In genomic region chr17:4048218-4048617, GRCh38 we compare ENCODE assay signal across 2 cellular contexts.
TF ChIP-seq lines count a peak whose summit lies in the region.

No MANE protein-coding gene starts in this region.

TF ChIP-seq in GM12891, 5 proteins besides CTCF, POLR2A, EP300 and RAD21:
- no peak for TF ChIP-seq TAF1 (IDR thresholded peaks at IDR 0.05; ENCODE audit: low read depth, low read length)
- no peak for TF ChIP-seq SPI1 (IDR thresholded peaks at IDR 0.05; ENCODE audit: low read depth, low read length)
- TF ChIP-seq PAX5 (IDR thresholded peaks at IDR 0.05; ENCODE audit: insufficient read depth, low read length, severe bottlenecking), result no peak
- TF ChIP-seq POU2F2 (IDR thresholded peaks at IDR 0.05; ENCODE audit: low read depth, low read length), result no peak
- TF ChIP-seq POLR2AphosphoS5 (IDR thresholded peaks at IDR 0.05; ENCODE audit: low read depth, low read length), result no peak

TF ChIP-seq in H1, 55 proteins besides CTCF, POLR2A, EP300 and RAD21:
- TF ChIP-seq TAF1 (IDR thresholded peaks at IDR 0.05; ENCODE audit: low read depth, low read length), result no peak
- TF ChIP-seq, protein P1, sequence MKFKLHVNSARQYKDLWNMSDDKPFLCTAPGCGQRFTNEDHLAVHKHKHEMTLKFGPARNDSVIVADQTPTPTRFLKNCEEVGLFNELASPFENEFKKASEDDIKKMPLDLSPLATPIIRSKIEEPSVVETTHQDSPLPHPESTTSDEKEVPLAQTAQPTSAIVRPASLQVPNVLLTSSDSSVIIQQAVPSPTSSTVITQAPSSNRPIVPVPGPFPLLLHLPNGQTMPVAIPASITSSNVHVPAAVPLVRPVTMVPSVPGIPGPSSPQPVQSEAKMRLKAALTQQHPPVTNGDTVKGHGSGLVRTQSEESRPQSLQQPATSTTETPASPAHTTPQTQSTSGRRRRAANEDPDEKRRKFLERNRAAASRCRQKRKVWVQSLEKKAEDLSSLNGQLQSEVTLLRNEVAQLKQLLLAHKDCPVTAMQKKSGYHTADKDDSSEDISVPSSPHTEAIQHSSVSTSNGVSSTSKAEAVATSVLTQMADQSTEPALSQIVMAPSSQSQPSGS (IDR thresholded peaks at IDR 0.05; ENCODE audit: low read length), result no peak
- no peak for TF ChIP-seq HDAC2 (IDR thresholded peaks at IDR 0.05; ENCODE audit: borderline replicate concordance in 1 of 2, low read depth in 2 of 2, low read length in 2 of 2)
- TF ChIP-seq ASH2L (IDR thresholded peaks at IDR 0.05; ENCODE audit: low read length), result no peak
- TF ChIP-seq POLR2AphosphoS5 (IDR thresholded peaks at IDR 0.05; ENCODE audit: low read depth, low read length), result no peak
- no peak for TF ChIP-seq ZNF274 (IDR thresholded peaks at IDR 0.05; ENCODE audit: borderline replicate concordance, extremely low read depth, low read length)
- TF ChIP-seq, protein P2, sequence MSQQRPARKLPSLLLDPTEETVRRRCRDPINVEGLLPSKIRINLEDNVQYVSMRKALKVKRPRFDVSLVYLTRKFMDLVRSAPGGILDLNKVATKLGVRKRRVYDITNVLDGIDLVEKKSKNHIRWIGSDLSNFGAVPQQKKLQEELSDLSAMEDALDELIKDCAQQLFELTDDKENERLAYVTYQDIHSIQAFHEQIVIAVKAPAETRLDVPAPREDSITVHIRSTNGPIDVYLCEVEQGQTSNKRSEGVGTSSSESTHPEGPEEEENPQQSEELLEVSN (IDR thresholded peaks at IDR 0.05), result no peak
- no peak for TF ChIP-seq MAFK (IDR thresholded peaks at IDR 0.05; ENCODE audit: low read depth, low read length)
- no peak for TF ChIP-seq BACH1 (IDR thresholded peaks at IDR 0.05; ENCODE audit: low read length)
- TF ChIP-seq CREB1 (IDR thresholded peaks at IDR 0.05), result no peak
- TF ChIP-seq CBX8 (IDR thresholded peaks at IDR 0.05; ENCODE audit: borderline replicate concordance, low read depth, low read length), result no peak
- no peak for TF ChIP-seq JUN (IDR thresholded peaks at IDR 0.05; ENCODE audit: low read depth, low read length)
- no peak for TF ChIP-seq CEBPB (IDR thresholded peaks at IDR 0.05; ENCODE audit: low read depth, low read length)
- TF ChIP-seq EGR1 (IDR thresholded peaks at IDR 0.05; ENCODE audit: borderline replicate concordance, low read depth, low read length), result no peak
- TF ChIP-seq SIN3A (conservative IDR thresholded peaks at IDR 0.05 in 1 of 2, IDR thresholded peaks at IDR 0.05 in 1 of 2; ENCODE audit: low read depth in 1 of 2, low read length in 2 of 2), result no peak
- no peak for TF ChIP-seq RFX5 (IDR thresholded peaks at IDR 0.05; ENCODE audit: borderline replicate concordance, low read depth, low read length)
- no peak for TF ChIP-seq TBP (IDR thresholded peaks at IDR 0.05; ENCODE audit: low read depth, low read length)
